In genomic region chr2:166375205-166375735, GRCh38 we compare ENCODE assay signal across 8 cellular contexts. TPM values are rescaled to one million over a fixed set of nuclear protein-coding genes. Genes with fewer than 3 reads are reported as not detected.
A peak's percentile ranks its signal among the peaks of the same experiment; 100 is the strongest.
DNase-seq lines count a peak whose midpoint lies in the region; ATAC-seq and TF ChIP-seq lines count a peak whose summit lies in the region.

No MANE protein-coding gene starts in this region.

- intact Hi-C loops in Panc1 (cut with micrococcal nuclease; ENCODE audit: unreplicated experiment) (no loop called here), ovary (cut with DNase I) (no loop called here)

- no peak for TF ChIP-seq EP300 in ovary (IDR thresholded peaks at IDR 0.05)

- H3K27ac ChIP-seq in Panc1 (ENCODE audit: low read length) (no peak overlapping the region), ovary (no peak overlapping the region)

- H3K36me3 ChIP-seq in Panc1 (ENCODE audit: control insufficient read depth, insufficient read depth, low read length) = no peaks in the 10 kb centered on the region
- H3K36me3 ChIP-seq in ovary = no peaks in the 10 kb centered on the region

- peak; percentile 50 for ATAC-seq in GM21717 (IDR thresholded peaks at IDR 0.05; ENCODE audit: unreplicated experiment)
- peak; percentile 64 for ATAC-seq in Panc1

- CTCF ChIA-PET in Panc1 (lab: Charles Lee) = no interaction called here

- BruUV-seq in Panc1 (replicated peaks; lab: Mats Ljungman, UMichigan) = no TSS peak

- H3K9me3 ChIP-seq in Panc1 (ENCODE audit: control insufficient read depth, insufficient read depth, low read depth, low read length) (no peaks in the 10 kb centered on the region), ovary (no peaks in the 10 kb centered on the region)

- WGBS in ovary, 3 donors = 2 to 3% (median 3%) methylated on average over 17 of the region's 17 CpGs

- peak overlapping the region; percentile 48 to 59 for H3K4me3 ChIP-seq in Panc1 (ENCODE audit: low read depth in 2 of 2, low read length in 2 of 2)
- peak overlapping the region; percentile 79 for H3K4me3 ChIP-seq in fibroblast of mammary gland (ENCODE audit: control insufficient read depth, low read depth, low read length)
- peak overlapping the region; percentile 54 for H3K4me3 ChIP-seq in ovary

- no peak; the same call in 1 of the 2 replicates for TF ChIP-seq CTCF in Panc1 (IDR thresholded peaks at IDR 0.05)
- TF ChIP-seq CTCF in fibroblast of mammary gland (conservative IDR thresholded peaks at IDR 0.05; ENCODE audit: control insufficient read depth, insufficient read depth, low read depth, low read length) = no peak
- TF ChIP-seq CTCF in ovary (IDR thresholded peaks at IDR 0.05) = no peak

- H3K4me1 ChIP-seq in Panc1 (ENCODE audit: control insufficient read depth, insufficient read depth, low read length) = no peaks in the 10 kb centered on the region; the same call in 1 of the 2 replicates
- H3K4me1 ChIP-seq in ovary (ENCODE audit: insufficient read depth) = peaks cover 4% of the 10 kb centered on the region

- in situ Hi-C loops in Panc1 (cut with HindIII; ENCODE audit: low pct_unique_long_range_greater_than_20kb, low sequenced_read_pairs) = no loop called here

- TF ChIP-seq POLR2A in ovary (IDR thresholded peaks at IDR 0.05) = no peak

- POLR2A ChIA-PET in Panc1 (lab: Charles Lee) = no interaction called here

- DNase-seq in COLO668 (lab: John Stamatoyannopoulos, UW; ENCODE audit: unreplicated experiment) = peak; percentile 46
- no peak for DNase-seq in Panc1 (ENCODE audit: low read depth, low spot score)
- DNase-seq in fibroblast of mammary gland (ENCODE audit: low read depth) = peak; percentile 11
- no peak for DNase-seq in ovary
- no peak for DNase-seq in midbrain (lab: John Stamatoyannopoulos, UW)
- DNase-seq in DMS79 (lab: John Stamatoyannopoulos, UW) = no peak
- no peak for DNase-seq in effector CD4-positive, alpha-beta T cell

- peaks cover 8% of the 10 kb centered on the region for H3K27me3 ChIP-seq in Panc1 (ENCODE audit: control insufficient read depth, insufficient read depth, low read length)
- H3K27me3 ChIP-seq in ovary = no peaks in the 10 kb centered on the region

RNA-seq across cellular contexts. Expression of gene SCN9A, which starts 0.5 kb away (rescaled TPM):
- total RNA-seq in Panc1 (2021; ENCODE audit: unreplicated experiment) (0.10 TPM), ovary (1 to 10 TPM in 6 of 7 donors, under 1 TPM in 1; 0.95 to 3.4 (median 1.3) TPM)
- polyA plus RNA-seq in Panc1 (2012; ENCODE audit: insufficient read length) = not detected
- 1 to 10 TPM in 1 of 2 donors, under 1 TPM in 1; 0.33 to 4.5 TPM for polyA plus RNA-seq in ovary

Comparison
In these comparisons a context has a peak if more than half of its experiments do, and no peak if none do; other contexts are left out.
1. DNase-seq: peak in COLO668 (single experiment) and fibroblast of mammary gland (single experiment); none in Panc1 (single experiment), ovary (0 of 5), midbrain (single experiment), DMS79 (single experiment) and effector CD4-positive, alpha-beta T cell (single experiment).
2. Peak in every context shown above with its lines, with median percentiles within 50 percentile points of each other: H3K4me3 ChIP-seq.